In the genomic region with DNA sequence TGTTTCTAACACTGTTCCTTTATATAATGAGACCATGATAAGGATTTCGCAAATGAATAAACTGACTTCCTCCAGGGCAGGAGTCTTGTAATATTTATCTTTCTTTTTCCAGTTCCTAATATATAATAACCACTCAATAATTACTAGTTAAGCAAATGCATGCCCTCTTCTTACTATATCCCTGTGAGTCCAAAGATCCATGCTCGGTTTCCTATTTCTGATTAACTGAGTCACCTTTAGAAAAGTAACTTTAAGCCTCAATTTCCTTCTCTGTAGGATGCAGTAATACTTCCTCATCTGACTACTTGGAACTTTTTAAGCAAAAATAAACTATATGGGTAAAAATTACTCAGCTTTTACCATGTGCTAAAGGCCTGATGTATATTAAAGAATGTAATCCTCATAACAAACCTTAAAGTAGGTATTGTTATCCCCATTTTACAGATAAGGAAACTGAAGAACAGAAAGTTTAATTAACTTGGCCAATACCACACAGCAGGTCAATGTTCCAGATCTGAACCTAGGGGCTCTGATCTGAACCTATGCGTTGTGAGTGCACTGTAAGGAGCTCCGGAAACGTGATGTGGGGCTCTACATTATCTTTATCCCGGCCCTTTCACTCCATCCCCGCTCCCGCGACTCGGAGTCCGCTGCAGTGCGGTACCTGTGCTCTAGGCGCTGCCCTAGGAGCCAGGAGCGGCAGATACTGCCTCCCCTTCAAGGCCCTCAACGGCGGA, we compare ENCODE assay signal across 8 cellular contexts. TPM values are rescaled to one million over a fixed set of nuclear protein-coding genes. Genes with fewer than 3 reads are reported as not detected.
DNase-seq lines count a peak whose midpoint lies in the region; ATAC-seq and TF ChIP-seq lines count a peak whose summit lies in the region.

No MANE protein-coding gene starts in this region.

- H3K79me2 ChIP-seq in SK-N-SH (ENCODE audit: insufficient read depth): peaks cover 52% of the 10 kb centered on the region

- H3K9me2 ChIP-seq in SK-N-SH: no peaks in the 10 kb centered on the region

- POLR2A ChIA-PET in SK-N-SH (lab: Yijun Ruan, JAX): no interaction called here

- no peaks in the 10 kb centered on the region; the same call in 1 of the 2 replicates for H3K4me1 ChIP-seq in BE2C
- peaks cover 0 to 9% of the 10 kb centered on the region in 2 experiments; a peak in 3 of 4 replicates for H3K4me1 ChIP-seq in SK-N-SH (ENCODE audit: control insufficient read depth in 1 of 2, insufficient read depth in 2 of 2, low read depth in 1 of 2, low read length in 1 of 2)
- peaks cover 6% of the 10 kb centered on the region for H3K4me1 ChIP-seq in skeletal muscle satellite cell (ENCODE audit: control insufficient read depth, insufficient read depth, low read length)

- H3K36me3 ChIP-seq in BE2C (peaks cover 13% of the 10 kb centered on the region), SK-N-SH (replicated peaks in 1 of 2; ENCODE audit: control insufficient read depth in 1 of 2, insufficient read depth in 2 of 2, low read length in 1 of 2) (peaks cover 26 to 30% of the 10 kb centered on the region in 2 experiments), skeletal muscle satellite cell (ENCODE audit: insufficient read depth, low read length) (peaks cover 29% of the 10 kb centered on the region)

- H3K9me3 ChIP-seq in BE2C: no peaks in the 10 kb centered on the region
- H3K9me3 ChIP-seq in SK-N-SH: no peaks in the 10 kb centered on the region
- H3K9me3 ChIP-seq in skeletal muscle satellite cell (replicated peaks; ENCODE audit: low read length): no peaks in the 10 kb centered on the region

- TF ChIP-seq RAD21 in SK-N-SH (IDR thresholded peaks at IDR 0.05; ENCODE audit: low read length): no peak

- peak; percentile 39 for ATAC-seq in GM21528 (IDR thresholded peaks at IDR 0.05; ENCODE audit: low FRiP score, unreplicated experiment)

- H3K9ac ChIP-seq in SK-N-SH: peak overlapping the region; percentile 82
- peak overlapping the region; percentile 90 for H3K9ac ChIP-seq in skeletal muscle satellite cell (ENCODE audit: low read depth, low read length)

- DNase-seq in BE2C (no peak), SK-N-SH (no peak), fibroblast of villous mesenchyme (ENCODE audit: low read depth) (no peak), DMS114 treated with DMSO at 0.1 percent for 48 hours (lab: John Stamatoyannopoulos, UW; ENCODE audit: unreplicated experiment) (no peak), NCI-H146 (lab: John Stamatoyannopoulos, UW) (no peak), 8988T (no peak)

- H2AFZ ChIP-seq in SK-N-SH (ENCODE audit: low read depth): peak overlapping the region; percentile 60

- WGBS in SK-N-SH (ENCODE audit: low lambda C conversion rate): 4% methylated on average over 12 of the region's 16 CpGs

- peaks cover 9% of the 10 kb centered on the region for H3F3A ChIP-seq in SK-N-SH (replicated peaks; ENCODE audit: insufficient read depth)

- H3K27me3 ChIP-seq in BE2C (no peaks in the 10 kb centered on the region), SK-N-SH (ENCODE audit: insufficient read depth) (no peaks in the 10 kb centered on the region), skeletal muscle satellite cell (ENCODE audit: control insufficient read depth, insufficient read depth, low read length) (no peaks in the 10 kb centered on the region)

- H3K27ac ChIP-seq in SK-N-SH (ENCODE audit: low read depth in 2 of 2, low read length in 1 of 2): peak overlapping the region; percentile 84 to 91

- H3K4me3 ChIP-seq in BE2C (ENCODE audit: low read depth, low read length) (peak overlapping the region; percentile 100), SK-N-SH (ENCODE audit: low read depth in 2 of 2, low read length in 1 of 2) (peak overlapping the region; percentile 89 to 91), fibroblast of villous mesenchyme (ENCODE audit: low read depth, low read length) (peak overlapping the region; percentile 89), skeletal muscle satellite cell (ENCODE audit: low read length) (peak overlapping the region; percentile 89)

- TF ChIP-seq CTCF in BE2C (IDR thresholded peaks at IDR 0.05; ENCODE audit: low read depth, low read length) (no peak), SK-N-SH (IDR thresholded peaks at IDR 0.05) (no peak), fibroblast of villous mesenchyme (IDR thresholded peaks at IDR 0.05; ENCODE audit: insufficient read depth, low read depth, low read length) (no peak)

- H3K4me2 ChIP-seq in SK-N-SH (peak overlapping the region; percentile 83), skeletal muscle satellite cell (ENCODE audit: low read length) (peak overlapping the region; percentile 97)

- H4K20me1 ChIP-seq in SK-N-SH (ENCODE audit: insufficient read depth): no peaks in the 10 kb centered on the region

- CTCF ChIA-PET in SK-N-SH (lab: Yijun Ruan, JAX): interaction anchor here (1.8 kb wide), 1 partner anchor 295 kb away, joined by 7 read pairs; no protein-coding TSS in a partner anchor

- TF ChIP-seq EP300 in SK-N-SH (IDR thresholded peaks at IDR 0.05; ENCODE audit: borderline replicate concordance in 1 of 2, low read depth in 1 of 2, low read length in 1 of 2): no peak

TF ChIP-seq in SK-N-SH, 30 proteins besides CTCF, POLR2A, EP300 and RAD21:
- TF ChIP-seq GABPA (IDR thresholded peaks at IDR 0.05; ENCODE audit: low read depth) (no peak), TEAD4 (IDR thresholded peaks at IDR 0.05; ENCODE audit: borderline replicate concordance, insufficient read depth) (no peak)
- TF ChIP-seq, protein P1, sequence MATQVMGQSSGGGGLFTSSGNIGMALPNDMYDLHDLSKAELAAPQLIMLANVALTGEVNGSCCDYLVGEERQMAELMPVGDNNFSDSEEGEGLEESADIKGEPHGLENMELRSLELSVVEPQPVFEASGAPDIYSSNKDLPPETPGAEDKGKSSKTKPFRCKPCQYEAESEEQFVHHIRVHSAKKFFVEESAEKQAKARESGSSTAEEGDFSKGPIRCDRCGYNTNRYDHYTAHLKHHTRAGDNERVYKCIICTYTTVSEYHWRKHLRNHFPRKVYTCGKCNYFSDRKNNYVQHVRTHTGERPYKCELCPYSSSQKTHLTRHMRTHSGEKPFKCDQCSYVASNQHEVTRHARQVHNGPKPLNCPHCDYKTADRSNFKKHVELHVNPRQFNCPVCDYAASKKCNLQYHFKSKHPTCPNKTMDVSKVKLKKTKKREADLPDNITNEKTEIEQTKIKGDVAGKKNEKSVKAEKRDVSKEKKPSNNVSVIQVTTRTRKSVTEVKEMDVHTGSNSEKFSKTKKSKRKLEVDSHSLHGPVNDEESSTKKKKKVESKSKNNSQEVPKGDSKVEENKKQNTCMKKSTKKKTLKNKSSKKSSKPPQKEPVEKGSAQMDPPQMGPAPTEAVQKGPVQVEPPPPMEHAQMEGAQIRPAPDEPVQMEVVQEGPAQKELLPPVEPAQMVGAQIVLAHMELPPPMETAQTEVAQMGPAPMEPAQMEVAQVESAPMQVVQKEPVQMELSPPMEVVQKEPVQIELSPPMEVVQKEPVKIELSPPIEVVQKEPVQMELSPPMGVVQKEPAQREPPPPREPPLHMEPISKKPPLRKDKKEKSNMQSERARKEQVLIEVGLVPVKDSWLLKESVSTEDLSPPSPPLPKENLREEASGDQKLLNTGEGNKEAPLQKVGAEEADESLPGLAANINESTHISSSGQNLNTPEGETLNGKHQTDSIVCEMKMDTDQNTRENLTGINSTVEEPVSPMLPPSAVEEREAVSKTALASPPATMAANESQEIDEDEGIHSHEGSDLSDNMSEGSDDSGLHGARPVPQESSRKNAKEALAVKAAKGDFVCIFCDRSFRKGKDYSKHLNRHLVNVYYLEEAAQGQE (IDR thresholded peaks at IDR 0.05; ENCODE audit: low read depth, low read length): peak; percentile 1; the same call in 1 of the 2 replicates
- TF ChIP-seq, protein P2, sequence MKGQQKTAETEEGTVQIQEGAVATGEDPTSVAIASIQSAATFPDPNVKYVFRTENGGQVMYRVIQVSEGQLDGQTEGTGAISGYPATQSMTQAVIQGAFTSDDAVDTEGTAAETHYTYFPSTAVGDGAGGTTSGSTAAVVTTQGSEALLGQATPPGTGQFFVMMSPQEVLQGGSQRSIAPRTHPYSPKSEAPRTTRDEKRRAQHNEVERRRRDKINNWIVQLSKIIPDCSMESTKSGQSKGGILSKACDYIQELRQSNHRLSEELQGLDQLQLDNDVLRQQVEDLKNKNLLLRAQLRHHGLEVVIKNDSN (IDR thresholded peaks at IDR 0.05; ENCODE audit: borderline replicate concordance, low read depth): no peak

RNA-seq across cellular contexts. Expression of a gene that starts 0.5 kb away (rescaled TPM):
- polyA plus RNA-seq in BE2C (2012; ENCODE audit: insufficient read depth, insufficient read length, low read depth): 16.8 TPM
- 20.4 and 26.3 TPM in 2 replicates for polyA plus RNA-seq in SK-N-SH (2012; rRNA removed)
- 22.0 and 23.0 TPM in 2 replicates for polyA plus RNA-seq in SK-N-SH (2012; cell fraction: cytosol; rRNA removed)
- 34.9 and 46.3 TPM in 2 replicates for polyA plus RNA-seq in SK-N-SH (2012; cell fraction: nucleus; rRNA removed)
- total RNA-seq in fibroblast of villous mesenchyme: 29.0 and 54.0 TPM in 2 replicates
- 28.2 and 44.9 TPM in 2 replicates for total RNA-seq in skeletal muscle satellite cell (2012; rRNA removed)

RNA-seq across cellular contexts. Expression of a gene that starts 0.6 kb away (rescaled TPM):
- polyA plus RNA-seq in BE2C (2012; ENCODE audit: insufficient read depth, insufficient read length, low read depth): 30.1 TPM
- 19.4 and 21.1 TPM in 2 replicates for polyA plus RNA-seq in SK-N-SH (2012; rRNA removed)
- polyA plus RNA-seq in SK-N-SH (2012; cell fraction: cytosol; rRNA removed): 22.5 and 26.7 TPM in 2 replicates
- polyA plus RNA-seq in SK-N-SH (2012; cell fraction: nucleus; rRNA removed): 13.4 and 20.0 TPM in 2 replicates
- total RNA-seq in fibroblast of villous mesenchyme: 12.6 and 19.0 TPM in 2 replicates
- total RNA-seq in skeletal muscle satellite cell (2012; rRNA removed): 20.3 and 28.1 TPM in 2 replicates

RNA-seq across cellular contexts. Expression of a gene that starts 51.0 kb away (rescaled TPM):
- 1.2 TPM for polyA plus RNA-seq in BE2C (2012; ENCODE audit: insufficient read depth, insufficient read length, low read depth)
- 0.48 and 0.52 TPM in 2 replicates for polyA plus RNA-seq in SK-N-SH (2012; rRNA removed)
- polyA plus RNA-seq in SK-N-SH (2012; cell fraction: cytosol; rRNA removed): 0.51 and 0.53 TPM in 2 replicates
- polyA plus RNA-seq in SK-N-SH (2012; cell fraction: nucleus; rRNA removed): 1.6 and 2.1 TPM in 2 replicates
- 0.32 and 0.43 TPM in 2 replicates for total RNA-seq in fibroblast of villous mesenchyme
- 4.8 and 5.7 TPM in 2 replicates for total RNA-seq in skeletal muscle satellite cell (2012; rRNA removed)
